In the genomic region with DNA sequence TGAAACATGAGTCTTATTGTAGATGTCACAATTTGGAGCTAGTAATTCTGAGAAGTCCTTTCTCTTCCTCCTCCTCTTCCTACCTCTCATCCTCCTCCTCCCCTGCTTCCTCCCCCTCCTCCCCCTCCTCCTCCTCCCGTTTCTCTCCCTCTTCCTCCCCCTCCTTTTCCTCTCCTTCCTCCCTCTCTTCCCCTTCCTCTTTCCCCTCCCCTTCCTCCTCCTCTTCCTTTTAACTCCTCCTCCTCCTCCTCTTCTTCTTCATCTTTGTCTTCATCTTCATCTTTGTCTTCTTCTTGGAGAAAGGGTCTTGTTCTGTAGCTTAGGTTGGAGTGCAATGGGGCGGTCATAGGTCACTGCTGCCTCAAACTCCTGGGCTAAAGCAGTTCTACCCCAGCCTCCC, we compare ENCODE assay signal across 1 cellular context.
TF ChIP-seq lines count a peak whose summit lies in the region.

No MANE protein-coding gene starts in this region.

TF ChIP-seq in HepG2, 621 proteins besides CTCF, POLR2A, EP300 and RAD21:
- TF ChIP-seq PCBP2 (optimal IDR thresholded peaks at IDR 0.05; ENCODE audit: low read depth, low read length, poor library complexity, severe bottlenecking) = peak; percentile 52
- TF ChIP-seq CHD2 (IDR thresholded peaks at IDR 0.05; ENCODE audit: low read depth, low read length) = no peak
